8 cellular contexts compared by ENCODE assay signal in the genomic region with DNA sequence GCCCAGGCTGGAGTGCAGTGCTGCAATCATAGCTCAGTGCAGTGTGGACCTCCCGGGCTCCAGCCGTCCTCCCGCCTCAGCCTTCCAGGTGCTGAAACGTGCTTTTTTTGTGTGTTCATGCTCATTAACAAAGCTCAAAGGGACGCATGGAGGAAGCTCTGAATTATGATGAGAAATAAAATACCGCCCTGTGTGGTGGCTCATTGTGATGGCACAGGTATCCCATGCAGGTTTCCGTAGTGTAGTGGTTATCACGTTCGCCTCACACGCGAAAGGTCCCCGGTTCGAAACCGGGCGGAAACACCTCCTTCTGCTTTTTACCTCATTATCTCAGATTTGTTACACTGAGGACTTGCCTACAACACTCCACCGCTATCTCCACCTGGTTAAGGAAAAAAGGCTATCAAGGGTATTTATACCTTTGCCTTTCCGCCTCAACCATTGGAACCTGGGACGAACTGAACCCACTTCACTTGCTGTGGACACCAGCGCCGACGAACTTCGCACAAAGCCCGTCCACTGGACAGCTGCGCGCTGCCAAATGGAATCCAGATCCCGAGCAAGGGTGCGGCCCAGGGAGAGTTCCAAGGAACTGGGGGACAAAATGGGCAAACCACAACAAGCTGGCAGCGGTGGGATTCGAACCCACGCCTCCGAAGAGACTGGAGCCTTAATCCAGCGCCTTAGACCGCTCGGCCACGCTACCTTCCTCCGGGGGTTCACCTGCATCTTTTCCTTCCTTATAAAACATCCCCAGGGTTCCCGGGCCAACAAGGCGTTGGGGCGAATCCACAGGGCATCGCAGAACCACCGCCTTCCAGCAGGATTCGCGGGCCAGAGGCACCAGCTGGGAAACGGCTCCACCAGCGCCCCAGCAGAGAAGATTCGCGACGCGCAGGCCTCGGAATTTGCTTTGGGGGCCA. TPM values are rescaled to one million over a fixed set of nuclear protein-coding genes. Genes with fewer than 3 reads are reported as not detected.
DNase-seq lines count a peak whose midpoint lies in the region; ATAC-seq lines count a peak whose summit lies in the region.

No MANE protein-coding gene starts in this region.

- peak; percentile 42 for DNase-seq in activated CD4-positive, alpha-beta T cell treated with anti-CD3 and anti-CD28 coated beads for 1 hour
- DNase-seq in stimulated activated CD4-positive, alpha-beta T cell treated with anti-CD3 and anti-CD28 coated beads, Interleukin-1b, Interleukin-23, amount 100 ng/mL, for 48 hours, result peak; percentile 86
- DNase-seq in substantia nigra (lab: John Stamatoyannopoulos, UW), result no peak
- no peak for DNase-seq in effector memory CD4-positive, alpha-beta T cell

- ATAC-seq in GM18861 (IDR thresholded peaks at IDR 0.05; ENCODE audit: unreplicated experiment) (peak; percentile 53), HG03108 (IDR thresholded peaks at IDR 0.05; ENCODE audit: unreplicated experiment) (peak; percentile 37), esophagus mucosa (peak; percentile 59), HG02571 (IDR thresholded peaks at IDR 0.05; ENCODE audit: unreplicated experiment) (no peak)

- H3K9me3 ChIP-seq in effector memory CD4-positive, alpha-beta T cell (ENCODE audit: control insufficient read depth, low read length), result no peaks in the 10 kb centered on the region

- H3K36me3 ChIP-seq in effector memory CD4-positive, alpha-beta T cell (ENCODE audit: control insufficient read depth, insufficient read depth, low read length), result no peaks in the 10 kb centered on the region

- no peak overlapping the region for H3K27ac ChIP-seq in substantia nigra (ENCODE audit: low read depth, low read length, poor library complexity, severe bottlenecking)
- no peak overlapping the region for H3K27ac ChIP-seq in effector memory CD4-positive, alpha-beta T cell (ENCODE audit: insufficient read depth, low read length, poor library complexity, severe bottlenecking)

- H3K4me3 ChIP-seq in effector memory CD4-positive, alpha-beta T cell (ENCODE audit: insufficient read depth, low read depth, low read length, poor library complexity, severe bottlenecking), result no peak overlapping the region

- peaks cover 43% of the 10 kb centered on the region for H3K27me3 ChIP-seq in effector memory CD4-positive, alpha-beta T cell (replicated peaks; ENCODE audit: control insufficient read depth, insufficient read depth, low read length, poor library complexity, severe bottlenecking)

- H3K4me1 ChIP-seq in effector memory CD4-positive, alpha-beta T cell (ENCODE audit: control insufficient read depth, insufficient read depth, low read length, poor library complexity, severe bottlenecking), result peaks cover 5% of the 10 kb centered on the region

RNA-seq across cellular contexts. Expression of gene OR2V2, which starts 26.3 kb away (rescaled TPM):
- not detected for total RNA-seq in esophagus mucosa

RNA-seq across cellular contexts. Expression of gene TRIM7, which starts 31.3 kb away (rescaled TPM):
- 36.9 TPM for total RNA-seq in esophagus mucosa

RNA-seq across cellular contexts. Expression of gene OR2V1, which starts 42.7 kb away (rescaled TPM):
- not detected for total RNA-seq in esophagus mucosa

RNA-seq across cellular contexts. Expression of gene TRIM41, which starts 49.4 kb away (rescaled TPM):
- 16.4 TPM for total RNA-seq in esophagus mucosa

Comparison
In these comparisons a context has a peak if more than half of its experiments do, and no peak if none do; other contexts are left out.
1. DNase-seq: peak in activated CD4-positive, alpha-beta T cell treated with anti-CD3 and anti-CD28 coated beads for 1 hour (single experiment) and stimulated activated CD4-positive, alpha-beta T cell treated with anti-CD3 and anti-CD28 coated beads, Interleukin-1b, Interleukin-23, amount 100 ng/mL, for 48 hours (single experiment); none in substantia nigra (0 of 49) and effector memory CD4-positive, alpha-beta T cell (0 of 3).